ENCODE assay signal across 18 cellular contexts in genomic region chr14:99136047-99136400, GRCh38.
DNase-seq lines count a peak whose midpoint lies in the region; ATAC-seq and TF ChIP-seq lines count a peak whose summit lies in the region.
"Had no signal": no experiment of that assay in that cellular context is flagged by ENCODE, and none has a peak within 500 bp of the region (broad histone marks: within the 10 kb centered on the region; RNA-seq: fewer than 3 reads in every experiment).

No MANE protein-coding gene starts in this region.

- no peak for ATAC-seq in activated T-cell treated with anti-CD3 and anti-CD28 coated beads, Interleukin-2, amount 50 U/mL, for 4 hours
- no peak for ATAC-seq in central memory CD8-positive, alpha-beta T cell (replicated peaks; ENCODE audit: extremely low read depth, poor library complexity, severe bottlenecking)
- no peak for ATAC-seq in lung (ENCODE audit: insufficient read depth, low FRiP score)
- ATAC-seq: PC-3 had no signal

- no peak overlapping the region for H3K4me3 ChIP-seq in lung
- no peak overlapping the region for H3K4me3 ChIP-seq in tibial artery
- H3K4me3 ChIP-seq: BLaER1 treated with 17β-estradiol and CSF1 and Interleukin-3, amounts not matched to agents 10 nM and 100 nM; HAP-1 had no signal

- no peaks in the 10 kb centered on the region for H3K36me3 Mint-ChIP-seq in activated T-cell treated with anti-CD3 and anti-CD28 coated beads, Interleukin-2, amount 50 U/mL, for 4 hours (ENCODE audit: insufficient read depth)
- peaks cover 7% of the 10 kb centered on the region for H3K36me3 Mint-ChIP-seq in central memory CD8-positive, alpha-beta T cell (ENCODE audit: insufficient read depth)

- WGBS in lung, 2 donors, result 89 to 95% methylated on average over 5 of the region's 5 CpGs

- H3K27ac Mint-ChIP-seq in central memory CD8-positive, alpha-beta T cell (ENCODE audit: low read depth), result peak overlapping the region; percentile 55

- no peaks in the 10 kb centered on the region for H3K9me3 Mint-ChIP-seq in activated T-cell treated with anti-CD3 and anti-CD28 coated beads, Interleukin-2, amount 50 U/mL, for 4 hours
- H3K9me3 Mint-ChIP-seq in central memory CD8-positive, alpha-beta T cell, result no peaks in the 10 kb centered on the region

- no peak overlapping the region for H3K4me3 Mint-ChIP-seq in activated T-cell treated with anti-CD3 and anti-CD28 coated beads, Interleukin-2, amount 50 U/mL, for 4 hours
- H3K4me3 Mint-ChIP-seq in central memory CD8-positive, alpha-beta T cell, result no peak overlapping the region

- H3K36me3 ChIP-seq in lung (ENCODE audit: control insufficient read depth in 2 of 2, insufficient read depth in 2 of 2, low read length in 2 of 2) (no peaks in the 10 kb centered on the region), tibial artery (no peaks in the 10 kb centered on the region)
- H3K36me3 ChIP-seq: BLaER1 treated with 17β-estradiol and CSF1 and Interleukin-3, amounts not matched to agents 10 nM and 100 nM; HAP-1 had no signal

- H3K4me1 ChIP-seq in lung (ENCODE audit: control insufficient read depth in 2 of 2, insufficient read depth in 2 of 2, low read length in 2 of 2), result no peaks in the 10 kb centered on the region
- H3K4me1 ChIP-seq in tibial artery, result peaks cover 0 to 6% (median 5%) of the 10 kb centered on the region in 4 donors
- H3K4me1 ChIP-seq: HAP-1 had no signal

- DNase-seq in activated T-cell treated with anti-CD3 and anti-CD28 coated beads, Interleukin-2, amount 50 U/mL, for 48 hours, result peak; percentile 3 to 4
- DNase-seq in activated T-cell treated with anti-CD3 and anti-CD28 coated beads, Interleukin-2, amount 50 U/mL, for 4 hours, result no peak
- DNase-seq in central memory CD8-positive, alpha-beta T cell (ENCODE audit: low spot score in 2 of 2), result peak in 1 of 2 donors; percentile 11
- DNase-seq in lung (ENCODE audit: low spot score) (peak; percentile 11), tibial artery (peak; percentile 7 to 51), SKM-1 (lab: John Stamatoyannopoulos, UW; ENCODE audit: unreplicated experiment) (no peak), NCI-H1105 treated with DMSO at 0.1 percent for 48 hours (lab: John Stamatoyannopoulos, UW) (no peak), GOT3 (lab: John Stamatoyannopoulos, UW) (no peak)
- DNase-seq: DMS79 treated with DMSO at 0.1 percent for 48 hours, MV-4-11, NCI-H1436, NCI-H2029 treated with DMSO at 0.1 percent for 48 hours, NCI-H510A, NCI-H82, PC-3 had no signal

- H3K27me3 ChIP-seq in lung (ENCODE audit: control insufficient read depth, insufficient read depth) (no peaks in the 10 kb centered on the region), tibial artery (peaks cover 0 to 12% of the 10 kb centered on the region in 2 donors)
- H3K27me3 ChIP-seq: BLaER1 treated with 17β-estradiol and CSF1 and Interleukin-3, amounts not matched to agents 10 nM and 100 nM had no signal

- no peaks in the 10 kb centered on the region for H3K27me3 Mint-ChIP-seq in activated T-cell treated with anti-CD3 and anti-CD28 coated beads, Interleukin-2, amount 50 U/mL, for 4 hours (ENCODE audit: low read depth)
- H3K27me3 Mint-ChIP-seq in central memory CD8-positive, alpha-beta T cell, result no peaks in the 10 kb centered on the region

- intact Hi-C loops in tibial artery (cut with DNase I; ENCODE audit: low total_unique reads), result no loop called here

- peaks cover 16% of the 10 kb centered on the region for H3K4me1 Mint-ChIP-seq in activated T-cell treated with anti-CD3 and anti-CD28 coated beads, Interleukin-2, amount 50 U/mL, for 4 hours (ENCODE audit: low read depth)
- peaks cover 19% of the 10 kb centered on the region for H3K4me1 Mint-ChIP-seq in central memory CD8-positive, alpha-beta T cell

- TF ChIP-seq CTCF in lung (IDR thresholded peaks at IDR 0.05; ENCODE audit: control extremely low read depth, extremely low read depth) (no peak), tibial artery (IDR thresholded peaks at IDR 0.05) (no peak)

- H3K9me3 ChIP-seq in lung (ENCODE audit: control insufficient read depth in 2 of 2, insufficient read depth in 1 of 2, low read length in 1 of 2), result no peaks in the 10 kb centered on the region
- H3K9me3 ChIP-seq in tibial artery, result no peaks in the 10 kb centered on the region
- H3K9me3 ChIP-seq: BLaER1 treated with 17β-estradiol and CSF1 and Interleukin-3, amounts not matched to agents 10 nM and 100 nM; HAP-1 had no signal

- H3K27ac ChIP-seq in lung (ENCODE audit: low read depth in 1 of 2, low read length in 1 of 2), result no peak overlapping the region
- H3K27ac ChIP-seq in tibial artery, result no peak overlapping the region
- H3K27ac ChIP-seq: BLaER1 treated with 17β-estradiol and CSF1 and Interleukin-3, amounts not matched to agents 10 nM and 100 nM; RWPE1 had no signal

Comparison
In these comparisons a context has a peak if more than half of its experiments do, and no peak if none do; other contexts are left out.
1. DNase-seq: peak in activated T-cell treated with anti-CD3 and anti-CD28 coated beads, Interleukin-2, amount 50 U/mL, for 48 hours (2 of 2), lung (single experiment) and tibial artery (2 of 2); none in activated T-cell treated with anti-CD3 and anti-CD28 coated beads, Interleukin-2, amount 50 U/mL, for 4 hours (single experiment), SKM-1 (single experiment), NCI-H1105 treated with DMSO at 0.1 percent for 48 hours (single experiment) and GOT3 (single experiment).